ENCODE assay signal across 11 cellular contexts in genomic region chr14:20714593-20715250, GRCh38. TPM values are rescaled to one million over a fixed set of nuclear protein-coding genes. Genes with fewer than 3 reads are reported as not detected.
DNase-seq lines count a peak whose midpoint lies in the region; ATAC-seq and TF ChIP-seq lines count a peak whose summit lies in the region.
"Had no signal": no experiment of that assay in that cellular context is flagged by ENCODE, and none has a peak within 500 bp of the region (broad histone marks: within the 10 kb centered on the region; RNA-seq: fewer than 3 reads in every experiment).

No MANE protein-coding gene starts in this region.

- no peak for TF ChIP-seq CTCF in fibroblast of pulmonary artery (IDR thresholded peaks at IDR 0.05; ENCODE audit: low read length, missing control alignments)

- CTCF ChIA-PET in activated CD8-positive, alpha-beta memory T cell treated with anti-CD3 and anti-CD28 coated beads, Interleukin-2, amount 10 ng/mL, durations not matched to agents 7 days and 5 days (lab: Charles Lee), result interaction anchor here (1.8 kb wide), 1 partner anchor 23 kb away, joined by 3 read pairs; no protein-coding TSS in a partner anchor

- peaks cover under 1% of the 10 kb centered on the region for H3K4me1 Mint-ChIP-seq in activated CD8-positive, alpha-beta memory T cell treated with anti-CD3 and anti-CD28 coated beads, Interleukin-2, amount 10 ng/mL, durations not matched to agents 7 days and 5 days
- H3K4me1 Mint-ChIP-seq: activated naive CD8-positive, alpha-beta T cell treated with anti-CD3 and anti-CD28 coated beads, Interleukin-2, amount 10 ng/mL, durations not matched to agents 7 days and 5 days had no signal

- DNase-seq in AG08396 (ENCODE audit: low spot score) (peak; percentile 38), NOMO-1 treated with DMSO at 0.1 percent for 48 hours (lab: John Stamatoyannopoulos, UW; ENCODE audit: unreplicated experiment) (peak; percentile 62), fibroblast of pulmonary artery (ENCODE audit: low read depth) (peak; percentile 84), nucleus accumbens (lab: John Stamatoyannopoulos, UW) (peak in 34 of 56 donors; percentile 1 to 74 (median 20)), epidermal melanocyte (ENCODE audit: insufficient read length, low spot score) (no peak)
- DNase-seq in activated CD8-positive, alpha-beta memory T cell treated with anti-CD3 and anti-CD28 coated beads, Interleukin-2, amount 10 ng/mL, durations not matched to agents 7 days and 5 days, result no peak
- DNase-seq: activated naive CD8-positive, alpha-beta T cell treated with anti-CD3 and anti-CD28 coated beads, Interleukin-2, amount 10 ng/mL, durations not matched to agents 7 days and 5 days; mesenchymal stem cell had no signal

- no peak overlapping the region for H3K4me3 ChIP-seq in fibroblast of pulmonary artery (replicated peaks; ENCODE audit: low read depth, low read length)

- no peak overlapping the region for H3K27ac Mint-ChIP-seq in activated CD8-positive, alpha-beta memory T cell treated with anti-CD3 and anti-CD28 coated beads, Interleukin-2, amount 10 ng/mL, durations not matched to agents 7 days and 5 days
- H3K27ac Mint-ChIP-seq: activated naive CD8-positive, alpha-beta T cell treated with anti-CD3 and anti-CD28 coated beads, Interleukin-2, amount 10 ng/mL, durations not matched to agents 7 days and 5 days had no signal

- no peaks in the 10 kb centered on the region for H3K9me3 Mint-ChIP-seq in activated CD8-positive, alpha-beta memory T cell treated with anti-CD3 and anti-CD28 coated beads, Interleukin-2, amount 10 ng/mL, durations not matched to agents 7 days and 5 days (ENCODE audit: low read depth)
- H3K9me3 Mint-ChIP-seq: activated naive CD8-positive, alpha-beta T cell treated with anti-CD3 and anti-CD28 coated beads, Interleukin-2, amount 10 ng/mL, durations not matched to agents 7 days and 5 days had no signal

- peaks cover 26% of the 10 kb centered on the region for H3K27me3 Mint-ChIP-seq in activated CD8-positive, alpha-beta memory T cell treated with anti-CD3 and anti-CD28 coated beads, Interleukin-2, amount 10 ng/mL, durations not matched to agents 7 days and 5 days

- no peak overlapping the region for H3K4me3 Mint-ChIP-seq in activated CD8-positive, alpha-beta memory T cell treated with anti-CD3 and anti-CD28 coated beads, Interleukin-2, amount 10 ng/mL, durations not matched to agents 7 days and 5 days
- H3K4me3 Mint-ChIP-seq: activated naive CD8-positive, alpha-beta T cell treated with anti-CD3 and anti-CD28 coated beads, Interleukin-2, amount 10 ng/mL, durations not matched to agents 7 days and 5 days had no signal

- ATAC-seq in HG03439 (IDR thresholded peaks at IDR 0.05; ENCODE audit: unreplicated experiment) (no peak), GM18517 (IDR thresholded peaks at IDR 0.05; ENCODE audit: unreplicated experiment) (no peak)
- ATAC-seq in activated CD8-positive, alpha-beta memory T cell treated with anti-CD3 and anti-CD28 coated beads, Interleukin-2, amount 10 ng/mL, durations not matched to agents 7 days and 5 days, result no peak
- ATAC-seq: SK-N-SH treated with all-trans-retinoic acid at 6 μM for 48 hours had no signal

- no peaks in the 10 kb centered on the region for H3K36me3 Mint-ChIP-seq in activated CD8-positive, alpha-beta memory T cell treated with anti-CD3 and anti-CD28 coated beads, Interleukin-2, amount 10 ng/mL, durations not matched to agents 7 days and 5 days
- H3K36me3 Mint-ChIP-seq: activated naive CD8-positive, alpha-beta T cell treated with anti-CD3 and anti-CD28 coated beads, Interleukin-2, amount 10 ng/mL, durations not matched to agents 7 days and 5 days had no signal

RNA-seq across cellular contexts. Expression of gene ANG, which starts 26.2 kb away (rescaled TPM):
- total RNA-seq in activated CD8-positive, alpha-beta memory T cell treated with anti-CD3 and anti-CD28 coated beads, Interleukin-2, amount 10 ng/mL, durations not matched to agents 7 days and 5 days, result 1 to 10 TPM; 1.5 to 2.5 TPM

RNA-seq across cellular contexts. Expression of gene RNASE4, which starts 30.4 kb away (rescaled TPM):
- 1 to 10 TPM in 1 of 2 experiments, under 1 TPM in 1; 0.75 to 2.1 TPM for total RNA-seq in activated CD8-positive, alpha-beta memory T cell treated with anti-CD3 and anti-CD28 coated beads, Interleukin-2, amount 10 ng/mL, durations not matched to agents 7 days and 5 days

RNA-seq across cellular contexts. Expression of gene EDDM3A, which starts 31.0 kb away (rescaled TPM):
- total RNA-seq in activated CD8-positive, alpha-beta memory T cell treated with anti-CD3 and anti-CD28 coated beads, Interleukin-2, amount 10 ng/mL, durations not matched to agents 7 days and 5 days, result not detected
- total RNA-seq: activated naive CD8-positive, alpha-beta T cell treated with anti-CD3 and anti-CD28 coated beads, Interleukin-2, amount 10 ng/mL, durations not matched to agents 7 days and 5 days had no signal

RNA-seq across cellular contexts. Expression of gene EDDM3B, which starts 53.5 kb away (rescaled TPM):
- total RNA-seq in activated CD8-positive, alpha-beta memory T cell treated with anti-CD3 and anti-CD28 coated beads, Interleukin-2, amount 10 ng/mL, durations not matched to agents 7 days and 5 days, result not detected
- total RNA-seq: activated naive CD8-positive, alpha-beta T cell treated with anti-CD3 and anti-CD28 coated beads, Interleukin-2, amount 10 ng/mL, durations not matched to agents 7 days and 5 days had no signal

Comparison
In these comparisons a context has a peak if more than half of its experiments do, and no peak if none do; other contexts are left out.
1. DNase-seq: peak in AG08396 (single experiment), NOMO-1 treated with DMSO at 0.1 percent for 48 hours (single experiment), fibroblast of pulmonary artery (single experiment) and nucleus accumbens (34 of 56); none in epidermal melanocyte (single experiment) and activated CD8-positive, alpha-beta memory T cell treated with anti-CD3 and anti-CD28 coated beads, Interleukin-2, amount 10 ng/mL, durations not matched to agents 7 days and 5 days (single experiment).